In the genomic region with DNA sequence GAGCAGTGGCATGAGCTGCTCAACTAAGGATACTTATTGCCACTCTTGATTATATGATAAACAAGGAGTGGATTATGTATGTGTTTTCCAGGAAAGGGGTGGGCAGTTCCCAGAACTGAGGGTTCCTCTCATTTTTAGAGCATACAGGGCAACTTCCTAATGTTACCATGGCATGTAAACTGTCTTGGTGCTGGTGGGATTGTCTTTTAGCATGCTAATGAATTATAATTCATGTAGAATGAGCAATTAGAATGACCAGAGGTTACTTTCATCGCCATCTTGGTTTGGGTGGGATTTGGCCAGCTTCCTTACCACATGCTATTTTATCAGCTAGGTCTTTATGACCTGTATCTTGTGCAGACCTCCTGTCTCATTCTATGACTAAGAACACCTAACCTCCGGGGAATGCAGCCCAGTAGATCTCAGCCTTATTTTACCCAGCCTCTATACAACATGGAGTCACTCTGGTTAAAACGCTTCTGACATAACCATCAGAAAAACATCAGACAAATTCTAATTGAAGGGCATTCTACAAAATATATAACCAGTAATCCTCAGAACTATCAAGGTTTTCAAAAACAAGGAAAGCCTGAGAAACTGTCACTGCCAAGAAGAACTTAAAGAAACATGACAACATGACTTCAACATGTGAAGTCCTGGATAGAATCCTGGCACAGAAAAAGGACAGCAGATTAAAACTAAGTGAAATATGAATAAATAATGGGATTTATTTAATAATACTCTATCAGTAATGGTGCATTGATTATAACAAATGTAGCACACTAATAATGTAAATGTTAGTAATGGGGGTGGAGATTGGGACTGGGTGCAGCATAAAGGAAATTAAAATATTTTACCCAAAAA, we compare ENCODE assay signal across 29 cellular contexts.
"Had no signal": no experiment of that assay in that cellular context is flagged by ENCODE, and none has a peak within 500 bp of the region (broad histone marks: within the 10 kb centered on the region; RNA-seq: fewer than 3 reads in every experiment).

No MANE protein-coding gene starts in this region.

- H3K36me3 ChIP-seq: gastroesophageal sphincter, heart right ventricle, left lung, prostate gland, sigmoid colon, stomach, thyroid gland had no signal

- H3K4me3 Mint-ChIP-seq: endodermal cell; mesothelial cell of epicardium; naive B cell; natural killer cell treated with Interleukin-12 subunit alpha and Interleukin-12 subunit beta and Interleukin-15 and Interleukin-18, amount 100 ng/mL, for 72 hours; neural crest cell; stimulated activated effector memory CD8-positive, alpha-beta T cell treated with anti-CD3 and anti-CD28 coated beads, Interleukin-12 subunit alpha, Interleukin-12 subunit beta, amount 100 ng/mL, for 72 hours; type B pancreatic cell had no signal

- H3K27ac Mint-ChIP-seq: endodermal cell; mesothelial cell of epicardium; naive B cell; natural killer cell treated with Interleukin-12 subunit alpha and Interleukin-12 subunit beta and Interleukin-15 and Interleukin-18, amount 100 ng/mL, for 72 hours; stimulated activated effector memory CD8-positive, alpha-beta T cell treated with anti-CD3 and anti-CD28 coated beads, Interleukin-12 subunit alpha, Interleukin-12 subunit beta, amount 100 ng/mL, for 72 hours; type B pancreatic cell had no signal

- H3K27ac ChIP-seq: dorsolateral prefrontal cortex, epithelial cell of prostate, foreskin keratinocyte, gastroesophageal sphincter, heart right ventricle, left lung, prostate gland, sigmoid colon, stomach, thyroid gland had no signal

- H3K27me3 ChIP-seq: dorsolateral prefrontal cortex, foreskin keratinocyte, gastroesophageal sphincter, heart right ventricle, left lung, sigmoid colon, stomach, thyroid gland had no signal

- H3K27me3 Mint-ChIP-seq: naive B cell; natural killer cell treated with Interleukin-12 subunit alpha and Interleukin-12 subunit beta and Interleukin-15 and Interleukin-18, amount 100 ng/mL, for 72 hours; type B pancreatic cell had no signal

- DNase-seq: dorsolateral prefrontal cortex; effector CD4-positive, alpha-beta T cell; endodermal cell; heart right ventricle; hippocampal formation; left cardiac atrium; left lung; mesenchymal stem cell; mucosa of descending colon; naive B cell; right cardiac atrium; sigmoid colon; stimulated activated CD4-positive, alpha-beta T cell treated with anti-CD3 and anti-CD28 coated beads, Interleukin-2, amount 100 ng/mL, for 24 hours; stimulated activated CD4-positive, alpha-beta T cell treated with anti-CD3 and anti-CD28 coated beads, Interleukin-4, amount 100 ng/mL, for 24 hours; stimulated activated naive CD4-positive, alpha-beta T cell treated with Interleukin-2 at 50 U/mL for 16 hours; stomach; thyroid gland had no signal

- H3K4me3 ChIP-seq: dorsolateral prefrontal cortex, gastroesophageal sphincter, heart right ventricle, left lung, mucosa of descending colon, prostate gland, sigmoid colon, stomach, thyroid gland had no signal

- H3K9me3 ChIP-seq: gastroesophageal sphincter, heart right ventricle, left lung, mucosa of descending colon, prostate gland, stomach, thyroid gland had no signal

- H3K9me3 Mint-ChIP-seq: neural crest cell, type B pancreatic cell had no signal

- ATAC-seq: esophagus mucosa; foreskin keratinocyte; gastroesophageal sphincter; heart right ventricle; left cardiac atrium; left lung; mucosa of descending colon; natural killer cell treated with Interleukin-12 subunit alpha and Interleukin-12 subunit beta and Interleukin-15 and Interleukin-18, amount 100 ng/mL, for 72 hours; right cardiac atrium; stimulated activated effector memory CD8-positive, alpha-beta T cell treated with anti-CD3 and anti-CD28 coated beads, Interleukin-12 subunit alpha, Interleukin-12 subunit beta, amount 100 ng/mL, for 72 hours had no signal

- FAIRE-seq: colon, islet of Langerhans had no signal

- H3K36me3 Mint-ChIP-seq: mesothelial cell of epicardium; naive B cell; stimulated activated effector memory CD8-positive, alpha-beta T cell treated with anti-CD3 and anti-CD28 coated beads, Interleukin-12 subunit alpha, Interleukin-12 subunit beta, amount 100 ng/mL, for 72 hours; type B pancreatic cell had no signal

- H3K4me1 ChIP-seq: foreskin keratinocyte, heart right ventricle, left lung, prostate gland, stomach, thyroid gland had no signal

- H3K4me1 Mint-ChIP-seq: naive B cell; neural crest cell; stimulated activated effector memory CD8-positive, alpha-beta T cell treated with anti-CD3 and anti-CD28 coated beads, Interleukin-12 subunit alpha, Interleukin-12 subunit beta, amount 100 ng/mL, for 72 hours had no signal
